In genomic region chrX:79409657-79410056, GRCh38 we compare ENCODE assay signal across 18 cellular contexts. TPM values are rescaled to one million over a fixed set of nuclear protein-coding genes. Genes with fewer than 3 reads are reported as not detected.
DNase-seq lines count a peak whose midpoint lies in the region; ATAC-seq and TF ChIP-seq lines count a peak whose summit lies in the region.
"Had no signal": no experiment of that assay in that cellular context is flagged by ENCODE, and none has a peak within 500 bp of the region (broad histone marks: within the 10 kb centered on the region; RNA-seq: fewer than 3 reads in every experiment).

No MANE protein-coding gene starts in this region.

- no peak for ATAC-seq in natural killer cell
- no peak for ATAC-seq in natural killer cell treated with Interleukin-12 subunit alpha and Interleukin-12 subunit beta and Interleukin-15 and Interleukin-18, amount 100 ng/mL, for 72 hours
- ATAC-seq in mucosa of descending colon, result peak; percentile 51
- no peak for ATAC-seq in GM19023 (IDR thresholded peaks at IDR 0.05; ENCODE audit: unreplicated experiment)
- ATAC-seq in activated T-helper 17 cell treated with anti-CD3 and anti-CD28 coated beads, Interleukin-2, amount 50 U/mL, for 72 hours (replicated peaks), result no peak

- intact Hi-C loops in natural killer cell (cut with micrococcal nuclease), result loop anchor here (5.0 to 10.0 kb wide), 4 partner anchors 137 to 325 kb away; partner anchors contain the start of gene GPR174
- intact Hi-C loops in mucosa of descending colon (cut with DNase I, micrococcal nuclease), result no loop called here

- H3K36me3 ChIP-seq in mucosa of descending colon (ENCODE audit: low read depth), result no peaks in the 10 kb centered on the region

- H3K9me3 ChIP-seq in mucosa of descending colon, result no peaks in the 10 kb centered on the region

- H3K4me1 Mint-ChIP-seq in natural killer cell, result peaks cover 29 to 34% of the 10 kb centered on the region in 2 donors
- peaks cover 18 to 34% of the 10 kb centered on the region in 2 donors for H3K4me1 Mint-ChIP-seq in natural killer cell treated with Interleukin-12 subunit alpha and Interleukin-12 subunit beta and Interleukin-15 and Interleukin-18, amount 100 ng/mL, for 72 hours (ENCODE audit: low read depth in 2 of 2)
- peaks cover 10% of the 10 kb centered on the region for H3K4me1 Mint-ChIP-seq in activated T-helper 17 cell treated with anti-CD3 and anti-CD28 coated beads, Interleukin-2, amount 50 U/mL, for 72 hours
- H3K4me1 Mint-ChIP-seq: H9 had no signal

- H3K4me1 ChIP-seq in mucosa of descending colon (ENCODE audit: low read depth), result no peaks in the 10 kb centered on the region

- no peak overlapping the region for H3K4me3 Mint-ChIP-seq in natural killer cell
- no peak overlapping the region for H3K4me3 Mint-ChIP-seq in natural killer cell treated with Interleukin-12 subunit alpha and Interleukin-12 subunit beta and Interleukin-15 and Interleukin-18, amount 100 ng/mL, for 72 hours
- no peak overlapping the region for H3K4me3 Mint-ChIP-seq in activated T-helper 17 cell treated with anti-CD3 and anti-CD28 coated beads, Interleukin-2, amount 50 U/mL, for 72 hours
- H3K4me3 Mint-ChIP-seq: B cell, H9, IgD-negative memory B cell had no signal

- TF ChIP-seq CTCF in natural killer cell (IDR thresholded peaks at IDR 0.05), result no peak
- no peak for TF ChIP-seq CTCF in VCaP (conservative IDR thresholded peaks at IDR 0.05)
- no peak for TF ChIP-seq CTCF in mucosa of descending colon (IDR thresholded peaks at IDR 0.05)

- H3K27ac ChIP-seq in VCaP, result peak overlapping the region; percentile 82

- peaks cover 0 to 19% of the 10 kb centered on the region in 2 donors for H3K27me3 Mint-ChIP-seq in natural killer cell (ENCODE audit: low read depth in 2 of 2)
- H3K27me3 Mint-ChIP-seq in natural killer cell treated with Interleukin-12 subunit alpha and Interleukin-12 subunit beta and Interleukin-15 and Interleukin-18, amount 100 ng/mL, for 72 hours, result no peaks in the 10 kb centered on the region
- H3K27me3 Mint-ChIP-seq in activated T-helper 17 cell treated with anti-CD3 and anti-CD28 coated beads, Interleukin-2, amount 50 U/mL, for 72 hours, result no peaks in the 10 kb centered on the region
- H3K27me3 Mint-ChIP-seq: B cell; CD4-positive, alpha-beta memory T cell; IgD-negative memory B cell had no signal

- H3K36me3 Mint-ChIP-seq in natural killer cell, result peaks cover 13% of the 10 kb centered on the region
- peaks cover 17% of the 10 kb centered on the region for H3K36me3 Mint-ChIP-seq in natural killer cell treated with Interleukin-12 subunit alpha and Interleukin-12 subunit beta and Interleukin-15 and Interleukin-18, amount 100 ng/mL, for 72 hours
- no peaks in the 10 kb centered on the region for H3K36me3 Mint-ChIP-seq in activated T-helper 17 cell treated with anti-CD3 and anti-CD28 coated beads, Interleukin-2, amount 50 U/mL, for 72 hours (ENCODE audit: low read depth)
- H3K36me3 Mint-ChIP-seq: CD4-positive, alpha-beta memory T cell; IgD-negative memory B cell had no signal

- peak overlapping the region; percentile 52 to 85 for H3K27ac Mint-ChIP-seq in natural killer cell
- H3K27ac Mint-ChIP-seq in natural killer cell treated with Interleukin-12 subunit alpha and Interleukin-12 subunit beta and Interleukin-15 and Interleukin-18, amount 100 ng/mL, for 72 hours, result peak overlapping the region in 1 of 2 donors; percentile 77
- no peak overlapping the region for H3K27ac Mint-ChIP-seq in activated T-helper 17 cell treated with anti-CD3 and anti-CD28 coated beads, Interleukin-2, amount 50 U/mL, for 72 hours
- H3K27ac Mint-ChIP-seq: B cell, H9, IgD-negative memory B cell had no signal

- H3K4me3 ChIP-seq in mucosa of descending colon, result no peak overlapping the region

- peaks cover 4 to 12% of the 10 kb centered on the region in 2 donors for H3K9me3 Mint-ChIP-seq in natural killer cell
- H3K9me3 Mint-ChIP-seq in natural killer cell treated with Interleukin-12 subunit alpha and Interleukin-12 subunit beta and Interleukin-15 and Interleukin-18, amount 100 ng/mL, for 72 hours, result no peaks in the 10 kb centered on the region
- H3K9me3 Mint-ChIP-seq in activated T-helper 17 cell treated with anti-CD3 and anti-CD28 coated beads, Interleukin-2, amount 50 U/mL, for 72 hours, result no peaks in the 10 kb centered on the region

- no peak for DNase-seq in natural killer cell
- DNase-seq in natural killer cell treated with Interleukin-12 subunit alpha and Interleukin-12 subunit beta and Interleukin-15 and Interleukin-18, amount 100 ng/mL, for 72 hours (ENCODE audit: low spot score), result no peak
- no peak for DNase-seq in mucosa of descending colon
- no peak for DNase-seq in DMS 273 (lab: John Stamatoyannopoulos, UW; ENCODE audit: unreplicated experiment)
- DNase-seq: ACHN; C1 segment of cervical spinal cord; CD4-positive, alpha-beta memory T cell; COR-L47; DND-41; GDM1; GOT3; H9 had no signal

RNA-seq across cellular contexts. Expression of gene ITM2A, which starts 42.5 kb away (rescaled TPM):
- 10 to 100 TPM; 34.7 to 72.5 (median 64.8) TPM for total RNA-seq in natural killer cell
- total RNA-seq in natural killer cell treated with Interleukin-12 subunit alpha and Interleukin-12 subunit beta and Interleukin-15 and Interleukin-18, amount 100 ng/mL, for 72 hours, result 10 to 100 TPM; 37.0 to 51.6 TPM
- total RNA-seq in mucosa of descending colon, result 10 to 100 TPM; 14.5 to 36.0 (median 16.4) TPM
- total RNA-seq in activated T-helper 17 cell treated with anti-CD3 and anti-CD28 coated beads, Interleukin-2, amount 50 U/mL, for 72 hours, result 10 to 100 TPM; 74.9 to 97.8 TPM
- total RNA-seq: A172 had no signal
